Comparison of ENCODE assay signal across 19 cellular contexts in genomic region chrX:118655561-118656246, GRCh38.
DNase-seq lines count a peak whose midpoint lies in the region; ATAC-seq and TF ChIP-seq lines count a peak whose summit lies in the region.
"Had no signal": no experiment of that assay in that cellular context is flagged by ENCODE, and none has a peak within 500 bp of the region (broad histone marks: within the 10 kb centered on the region; RNA-seq: fewer than 3 reads in every experiment).

No MANE protein-coding gene starts in this region.

- H3K4me2 ChIP-seq in PC-9 (no peak overlapping the region), fibroblast of lung (ENCODE audit: extremely low read depth, insufficient read depth, low read length) (no peak overlapping the region)

- no peaks in the 10 kb centered on the region for H3K9me3 Mint-ChIP-seq in osteocyte (ENCODE audit: unreplicated experiment)
- H3K9me3 Mint-ChIP-seq: activated naive CD8-positive, alpha-beta T cell treated with anti-CD3 and anti-CD28 coated beads, Interleukin-2, amount 50 U/mL, for 24 hours; CD4-positive, alpha-beta T cell; T-helper 1 cell treated with Interleukin-12 subunit alpha and Interleukin-12 subunit beta and Interleukin-4 antibody, amounts not matched to agents 30 μg/mL and 1 μg/mL, for 36 hours had no signal

- CTCF ChIA-PET in PC-9 (lab: Charles Lee): interaction anchor here (0.5 kb wide), 1 partner anchor 184 kb away, joined by 3 read pairs; no protein-coding TSS in a partner anchor

- H3K4me3 Mint-ChIP-seq in osteocyte (ENCODE audit: unreplicated experiment): no peak overlapping the region
- H3K4me3 Mint-ChIP-seq: activated naive CD8-positive, alpha-beta T cell treated with anti-CD3 and anti-CD28 coated beads, Interleukin-2, amount 50 U/mL, for 24 hours; CD4-positive, alpha-beta T cell; nephron; T-helper 1 cell treated with Interleukin-12 subunit alpha and Interleukin-12 subunit beta and Interleukin-4 antibody, amounts not matched to agents 30 μg/mL and 1 μg/mL, for 36 hours had no signal

- H3K36me3 Mint-ChIP-seq in osteocyte (ENCODE audit: unreplicated experiment): peaks cover 4% of the 10 kb centered on the region

- H3K27me3 Mint-ChIP-seq in osteocyte (ENCODE audit: unreplicated experiment): no peaks in the 10 kb centered on the region
- H3K27me3 Mint-ChIP-seq: activated naive CD8-positive, alpha-beta T cell treated with anti-CD3 and anti-CD28 coated beads, Interleukin-2, amount 50 U/mL, for 24 hours; CD4-positive, alpha-beta T cell had no signal

- H3K9ac ChIP-seq in fibroblast of lung (ENCODE audit: insufficient read depth, low read length): no peak overlapping the region

- H3K4me1 ChIP-seq in PC-9 (replicated peaks; ENCODE audit: insufficient read depth) (peaks cover 24% of the 10 kb centered on the region), fibroblast of lung (ENCODE audit: control insufficient read depth, extremely low read depth, insufficient read depth, low read length) (no peaks in the 10 kb centered on the region)

- in situ Hi-C loops in GM13977 (cut with MboI; ENCODE audit: low pct_unique_long_range_greater_than_20kb, low sequenced_read_pairs, unreplicated experiment): no loop called here

- POLR2A ChIA-PET in PC-9 (lab: Charles Lee; ENCODE audit: unreplicated experiment): no interaction called here

- H3K79me2 ChIP-seq in PC-9 (ENCODE audit: low read depth) (no peaks in the 10 kb centered on the region), fibroblast of lung (ENCODE audit: control insufficient read depth, insufficient read depth, low read length) (no peaks in the 10 kb centered on the region)

- H4K20me1 ChIP-seq in PC-9 (ENCODE audit: insufficient read depth) (no peaks in the 10 kb centered on the region), fibroblast of lung (ENCODE audit: control insufficient read depth, extremely low read depth, insufficient read depth, low read length) (no peaks in the 10 kb centered on the region)

- no peak overlapping the region for H2AFZ ChIP-seq in PC-9
- H2AFZ ChIP-seq in fibroblast of lung (ENCODE audit: low read length): no peak overlapping the region

- peak; percentile 2 for DNase-seq in GM03348 (ENCODE audit: low spot score)
- peak; percentile 18 to 76 for DNase-seq in PC-9
- peak; percentile 39 to 59 for DNase-seq in fibroblast of lung (ENCODE audit: low read depth in 2 of 2)
- DNase-seq in osteocyte (ENCODE audit: extremely low spot score, unreplicated experiment): no peak
- no peak for DNase-seq in GM13977 (ENCODE audit: low spot score)
- DNase-seq in ecto neural progenitor cell (ENCODE audit: low spot score): no peak
- DNase-seq: activated CD4-positive, CD25-positive, alpha-beta regulatory T cell treated with anti-CD3 and anti-CD28 coated beads, Interleukin-2, amount 50 U/mL, for 72 hours; activated naive CD8-positive, alpha-beta T cell treated with anti-CD3 and anti-CD28 coated beads, Interleukin-2, amount 50 U/mL, for 24 hours; CD4-positive, alpha-beta T cell; dorsolateral prefrontal cortex; left cardiac atrium; NCI-H2171 treated with DMSO at 0.1 percent for 48 hours; OCI-M1; right cardiac atrium; stimulated activated naive CD8-positive, alpha-beta T cell treated with anti-CD3 and anti-CD28 coated beads, Interleukin-15, Interleukin-2, amounts not matched to agents 100 U/mL and 50 U/mL, for 24 hours had no signal

- H3K27ac ChIP-seq in PC-9 (no peak overlapping the region), fibroblast of lung (ENCODE audit: insufficient read depth, low read length) (peak overlapping the region; percentile 20)
- H3K27ac ChIP-seq: dorsolateral prefrontal cortex had no signal

- no peak for ATAC-seq in HG03342 (IDR thresholded peaks at IDR 0.05; ENCODE audit: unreplicated experiment)
- no peak for ATAC-seq in GM21528 (IDR thresholded peaks at IDR 0.05; ENCODE audit: low FRiP score, unreplicated experiment)
- ATAC-seq: activated naive CD8-positive, alpha-beta T cell treated with anti-CD3 and anti-CD28 coated beads, Interleukin-2, amount 50 U/mL, for 24 hours; left cardiac atrium; right cardiac atrium; stimulated activated naive CD8-positive, alpha-beta T cell treated with anti-CD3 and anti-CD28 coated beads, Interleukin-15, Interleukin-2, amounts not matched to agents 100 U/mL and 50 U/mL, for 24 hours had no signal

- H3K27ac Mint-ChIP-seq in osteocyte (ENCODE audit: unreplicated experiment): peak overlapping the region; percentile 65
- H3K27ac Mint-ChIP-seq: activated naive CD8-positive, alpha-beta T cell treated with anti-CD3 and anti-CD28 coated beads, Interleukin-2, amount 50 U/mL, for 24 hours; CD4-positive, alpha-beta T cell; nephron; T-helper 1 cell treated with Interleukin-12 subunit alpha and Interleukin-12 subunit beta and Interleukin-4 antibody, amounts not matched to agents 30 μg/mL and 1 μg/mL, for 36 hours had no signal

- intact Hi-C loops in PC-9 (cut with micrococcal nuclease; ENCODE audit: unreplicated experiment): no loop called here

- TF ChIP-seq CTCF in PC-9 (conservative IDR thresholded peaks at IDR 0.05) (no peak), fibroblast of lung (conservative IDR thresholded peaks at IDR 0.05 in 1 of 2, IDR thresholded peaks at IDR 0.05 in 1 of 2; ENCODE audit: low read depth in 1 of 2, low read length in 2 of 2) (no peak), osteocyte (IDR thresholded peaks at IDR 0.05) (no peak), GM13977 (IDR thresholded peaks at IDR 0.05; ENCODE audit: extremely low read depth, insufficient read depth, missing control alignments) (no peak)

- H3K27me3 ChIP-seq in PC-9 (ENCODE audit: insufficient read depth, low read depth) (no peaks in the 10 kb centered on the region), fibroblast of lung (ENCODE audit: control insufficient read depth, insufficient read depth, low read length) (no peaks in the 10 kb centered on the region)

- no peaks in the 10 kb centered on the region for H3K36me3 ChIP-seq in PC-9 (ENCODE audit: low read depth)
- no peaks in the 10 kb centered on the region for H3K36me3 ChIP-seq in fibroblast of lung (ENCODE audit: control insufficient read depth, insufficient read depth, low read length)

- no peaks in the 10 kb centered on the region; the same call in 1 of the 2 replicates for H3K9me2 ChIP-seq in PC-9 (ENCODE audit: insufficient read depth)

- peaks cover 6% of the 10 kb centered on the region for H3F3A ChIP-seq in PC-9 (ENCODE audit: insufficient read depth, low read depth)

- no TSS peak for BruUV-seq in PC-9 (replicated peaks; lab: Mats Ljungman, UMichigan)

- no peaks in the 10 kb centered on the region for H3K9me3 ChIP-seq in PC-9 (ENCODE audit: insufficient read depth, low read depth)
- no peaks in the 10 kb centered on the region for H3K9me3 ChIP-seq in fibroblast of lung (ENCODE audit: control insufficient read depth, insufficient read depth, low read depth, low read length)

- H3K4me3 ChIP-seq in PC-9 (no peak overlapping the region), fibroblast of lung (replicated peaks in 1 of 4; ENCODE audit: control extremely low read depth in 1 of 4, insufficient read depth in 1 of 4, low read depth in 3 of 4, low read length in 4 of 4) (no peak overlapping the region)
- H3K4me3 ChIP-seq: dorsolateral prefrontal cortex had no signal

- H3K4me1 Mint-ChIP-seq in osteocyte (ENCODE audit: unreplicated experiment): peaks cover 24% of the 10 kb centered on the region
- H3K4me1 Mint-ChIP-seq: activated naive CD8-positive, alpha-beta T cell treated with anti-CD3 and anti-CD28 coated beads, Interleukin-2, amount 50 U/mL, for 24 hours; nephron had no signal

Comparison
In these comparisons a context has a peak if more than half of its experiments do, and no peak if none do; other contexts are left out.
1. DNase-seq: peak in GM03348 (single experiment), PC-9 (2 of 2) and fibroblast of lung (2 of 2); none in osteocyte (single experiment), GM13977 (single experiment) and ecto neural progenitor cell (single experiment).